8 cellular contexts compared by ENCODE assay signal in the genomic region with DNA sequence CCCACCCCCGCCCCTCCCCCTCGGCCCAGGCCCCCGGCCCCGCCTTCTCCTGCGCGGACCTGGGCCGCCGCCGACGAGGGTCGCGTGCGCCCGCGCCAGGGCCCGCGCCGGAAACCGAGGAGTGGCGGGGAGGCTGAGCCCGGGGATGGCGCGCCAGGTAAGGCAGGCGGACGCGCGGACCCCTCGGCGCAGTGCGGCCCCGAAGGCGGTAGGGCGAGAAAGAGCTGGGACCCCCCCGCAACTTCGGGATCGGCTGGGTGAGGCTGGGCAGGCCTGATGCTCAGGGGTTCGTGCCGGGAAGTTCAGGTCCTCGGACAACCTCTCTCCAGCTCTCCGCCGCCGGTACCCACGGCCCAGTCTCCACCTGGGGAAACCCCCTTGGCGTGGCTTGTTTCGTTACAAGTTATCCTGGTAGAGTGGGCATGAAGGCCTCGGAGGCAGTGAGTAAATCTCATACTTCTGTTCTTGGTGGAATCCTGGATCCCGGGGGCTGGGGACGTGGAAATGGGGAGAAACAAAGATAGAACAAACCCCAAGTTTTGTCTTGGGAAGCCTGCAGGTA. TPM values are rescaled to one million over a fixed set of nuclear protein-coding genes. Genes with fewer than 3 reads are reported as not detected.
DNase-seq lines count a peak whose midpoint lies in the region; ATAC-seq and TF ChIP-seq lines count a peak whose summit lies in the region.

No MANE protein-coding gene starts in this region.

- DNase-seq in activated naive CD8-positive, alpha-beta T cell treated with anti-CD3 and anti-CD28 coated beads, Interleukin-2, amount 50 U/mL, for 24 hours: no peak
- DNase-seq in kidney tubule cell (ENCODE audit: low spot score) (peak; percentile 34), DMS 273 (lab: John Stamatoyannopoulos, UW; ENCODE audit: unreplicated experiment) (no peak), cerebellar cortex (ENCODE audit: low spot score) (no peak)
- DNase-seq in stimulated activated CD8-positive, alpha-beta memory T cell treated with anti-CD3 and anti-CD28 coated beads, Interleukin-7, amount 100 ng/mL, for 24 hours (ENCODE audit: low read depth): peak; percentile 14

- H3K27ac ChIP-seq in 22Rv1: peak overlapping the region; percentile 30; the same call in 1 of the 2 replicates

- H3K9me3 Mint-ChIP-seq in IgD-negative memory B cell: peaks cover 2 to 15% (median 6%) of the 10 kb centered on the region in 3 donors
- H3K9me3 Mint-ChIP-seq in activated naive CD8-positive, alpha-beta T cell treated with anti-CD3 and anti-CD28 coated beads, Interleukin-2, amount 50 U/mL, for 24 hours: peaks cover 15% of the 10 kb centered on the region

- peak overlapping the region; percentile 84 to 96 (median 88) for H3K4me3 Mint-ChIP-seq in IgD-negative memory B cell
- H3K4me3 Mint-ChIP-seq in activated naive CD8-positive, alpha-beta T cell treated with anti-CD3 and anti-CD28 coated beads, Interleukin-2, amount 50 U/mL, for 24 hours: peak overlapping the region; percentile 87

- no peaks in the 10 kb centered on the region for H3K27me3 Mint-ChIP-seq in IgD-negative memory B cell
- H3K27me3 Mint-ChIP-seq in activated naive CD8-positive, alpha-beta T cell treated with anti-CD3 and anti-CD28 coated beads, Interleukin-2, amount 50 U/mL, for 24 hours: peaks cover 3% of the 10 kb centered on the region

- no peak for TF ChIP-seq CTCF in 22Rv1 (IDR thresholded peaks at IDR 0.05)

- H3K27ac Mint-ChIP-seq in IgD-negative memory B cell: peak overlapping the region; percentile 71 to 90 (median 81)
- H3K27ac Mint-ChIP-seq in activated naive CD8-positive, alpha-beta T cell treated with anti-CD3 and anti-CD28 coated beads, Interleukin-2, amount 50 U/mL, for 24 hours: peak overlapping the region; percentile 70

- H3K36me3 Mint-ChIP-seq in IgD-negative memory B cell: peaks cover 2% of the 10 kb centered on the region
- H3K36me3 Mint-ChIP-seq in activated naive CD8-positive, alpha-beta T cell treated with anti-CD3 and anti-CD28 coated beads, Interleukin-2, amount 50 U/mL, for 24 hours (ENCODE audit: low read depth): peaks cover 12% of the 10 kb centered on the region

- H3K4me1 Mint-ChIP-seq in IgD-negative memory B cell: peaks cover 16 to 19% (median 19%) of the 10 kb centered on the region in 3 donors
- H3K4me1 Mint-ChIP-seq in activated naive CD8-positive, alpha-beta T cell treated with anti-CD3 and anti-CD28 coated beads, Interleukin-2, amount 50 U/mL, for 24 hours: peaks cover 39% of the 10 kb centered on the region

- ATAC-seq in GM19463 (IDR thresholded peaks at IDR 0.05; ENCODE audit: unreplicated experiment): peak; percentile 14
- ATAC-seq in activated naive CD8-positive, alpha-beta T cell treated with anti-CD3 and anti-CD28 coated beads, Interleukin-2, amount 50 U/mL, for 24 hours: peak; percentile 5

RNA-seq across cellular contexts. Expression of a gene that starts 58.4 kb away (rescaled TPM):
- polyA plus RNA-seq in IgD-negative memory B cell: not detected

Comparison
In these comparisons a context has a peak if more than half of its experiments do, and no peak if none do; other contexts are left out.
1. DNase-seq: peak in kidney tubule cell (single experiment) and stimulated activated CD8-positive, alpha-beta memory T cell treated with anti-CD3 and anti-CD28 coated beads, Interleukin-7, amount 100 ng/mL, for 24 hours (single experiment); none in activated naive CD8-positive, alpha-beta T cell treated with anti-CD3 and anti-CD28 coated beads, Interleukin-2, amount 50 U/mL, for 24 hours (single experiment), DMS 273 (single experiment) and cerebellar cortex (single experiment).